22 cellular contexts compared by ENCODE assay signal in genomic region chr20:57876163-57876562, GRCh38.
DNase-seq lines count a peak whose midpoint lies in the region; ATAC-seq, FAIRE-seq and TF ChIP-seq lines count a peak whose summit lies in the region.
"Had no signal": no experiment of that assay in that cellular context is flagged by ENCODE, and none has a peak within 500 bp of the region (broad histone marks: within the 10 kb centered on the region; RNA-seq: fewer than 3 reads in every experiment).

No MANE protein-coding gene starts in this region.

- no peak overlapping the region for H3K4me3 Mint-ChIP-seq in type B pancreatic cell
- H3K4me3 Mint-ChIP-seq: CD4-positive, CD25-positive, alpha-beta regulatory T cell; CD8-positive, alpha-beta memory T cell; GM23338 had no signal

- H3K9me3 Mint-ChIP-seq in type B pancreatic cell: no peaks in the 10 kb centered on the region
- H3K9me3 Mint-ChIP-seq: CD8-positive, alpha-beta memory T cell; GM23338 had no signal

- peaks cover 33% of the 10 kb centered on the region for H3K27me3 Mint-ChIP-seq in type B pancreatic cell

- H3K27ac Mint-ChIP-seq in type B pancreatic cell: no peak overlapping the region
- H3K27ac Mint-ChIP-seq: CD4-positive, CD25-positive, alpha-beta regulatory T cell; CD8-positive, alpha-beta memory T cell; GM23338 had no signal

- no peak for FAIRE-seq in frontal cortex (lab: Jason Lieb, UNC)
- FAIRE-seq: A204.1, G401.6, GM12891, GM18507, H54 had no signal

- no peak for TF ChIP-seq CTCF in right atrium auricular region (IDR thresholded peaks at IDR 0.05)
- no peak for TF ChIP-seq CTCF in type B pancreatic cell (conservative IDR thresholded peaks at IDR 0.05)
- no peak for TF ChIP-seq CTCF in GM13977 (IDR thresholded peaks at IDR 0.05; ENCODE audit: extremely low read depth, insufficient read depth, missing control alignments)

- intact Hi-C loops in left cardiac atrium (cut with DNase I): no loop called here

- peaks cover 27% of the 10 kb centered on the region for H3K4me1 Mint-ChIP-seq in type B pancreatic cell (ENCODE audit: unreplicated experiment)
- H3K4me1 Mint-ChIP-seq: CD4-positive, CD25-positive, alpha-beta regulatory T cell; CD8-positive, alpha-beta memory T cell had no signal

- no peaks in the 10 kb centered on the region for H3K4me1 ChIP-seq in right atrium auricular region
- H3K4me1 ChIP-seq: BE2C had no signal

- no peaks in the 10 kb centered on the region for H3K36me3 Mint-ChIP-seq in type B pancreatic cell
- H3K36me3 Mint-ChIP-seq: CD4-positive, CD25-positive, alpha-beta regulatory T cell; CD8-positive, alpha-beta memory T cell had no signal

- no peak overlapping the region for H3K4me3 ChIP-seq in right atrium auricular region
- H3K4me3 ChIP-seq: GM23338 had no signal

- ATAC-seq in left cardiac atrium (no peak), left lobe of liver (no peak)

- DNase-seq in right atrium auricular region (ENCODE audit: low spot score) (peak; percentile 23), left cardiac atrium (no peak), left lobe of liver (ENCODE audit: low spot score) (peak; percentile 18), type B pancreatic cell (ENCODE audit: extremely low spot score, unreplicated experiment) (peak; percentile 44), GM13977 (ENCODE audit: low spot score) (no peak), frontal cortex (ENCODE audit: low spot score in 2 of 2) (no peak)
- DNase-seq: ACHN; BE2C; C1 segment of cervical spinal cord; CD4-positive, CD25-positive, alpha-beta regulatory T cell; CD8-positive, alpha-beta memory T cell; COR-L47; DMS 273 treated with DMSO at 0.1 percent for 48 hours; DMS53; DND-41; HCEC 1CT had no signal

- H3K9me3 ChIP-seq in right atrium auricular region: no peaks in the 10 kb centered on the region
- H3K9me3 ChIP-seq: BE2C had no signal

- H3K36me3 ChIP-seq in right atrium auricular region: no peaks in the 10 kb centered on the region
- H3K36me3 ChIP-seq: BE2C had no signal

- in situ Hi-C loops in GM13977 (cut with MboI; ENCODE audit: low pct_unique_long_range_greater_than_20kb, low sequenced_read_pairs, unreplicated experiment): no loop called here

- H3K27me3 ChIP-seq in right atrium auricular region: no peaks in the 10 kb centered on the region
- H3K27me3 ChIP-seq: BE2C had no signal

- H3K27ac ChIP-seq in right atrium auricular region: no peak overlapping the region

Comparison
In these comparisons a context has a peak if more than half of its experiments do, and no peak if none do; other contexts are left out.
1. DNase-seq: peak in right atrium auricular region (single experiment), left lobe of liver (single experiment) and type B pancreatic cell (single experiment); none in left cardiac atrium (single experiment), GM13977 (single experiment) and frontal cortex (0 of 2).